ENCODE assay signal across 1 cellular context in the genomic region with DNA sequence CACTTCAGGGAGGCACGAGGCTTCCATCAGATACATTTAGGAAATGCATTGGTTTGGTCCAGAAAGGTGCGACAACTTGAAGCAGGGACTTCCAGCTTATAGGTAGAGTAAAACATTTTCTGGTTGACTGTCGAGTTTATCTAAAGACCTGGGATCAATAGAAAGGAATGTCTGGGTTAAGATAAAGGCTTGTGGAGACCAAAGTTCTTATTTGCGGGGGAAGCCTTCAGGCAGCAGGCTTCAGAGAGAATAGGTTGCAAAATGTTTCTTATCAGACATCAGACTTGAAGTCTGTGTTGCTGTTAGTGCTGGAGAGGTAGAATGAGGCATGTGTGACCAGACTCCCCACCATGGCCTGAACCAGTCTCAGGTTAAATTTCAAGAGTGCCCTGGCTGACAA.
TF ChIP-seq lines count a peak whose summit lies in the region.

No MANE protein-coding gene starts in this region.

TF ChIP-seq in HepG2, 621 proteins besides CTCF, POLR2A, EP300 and RAD21 (continued from another document):
- TF ChIP-seq, protein P1, sequence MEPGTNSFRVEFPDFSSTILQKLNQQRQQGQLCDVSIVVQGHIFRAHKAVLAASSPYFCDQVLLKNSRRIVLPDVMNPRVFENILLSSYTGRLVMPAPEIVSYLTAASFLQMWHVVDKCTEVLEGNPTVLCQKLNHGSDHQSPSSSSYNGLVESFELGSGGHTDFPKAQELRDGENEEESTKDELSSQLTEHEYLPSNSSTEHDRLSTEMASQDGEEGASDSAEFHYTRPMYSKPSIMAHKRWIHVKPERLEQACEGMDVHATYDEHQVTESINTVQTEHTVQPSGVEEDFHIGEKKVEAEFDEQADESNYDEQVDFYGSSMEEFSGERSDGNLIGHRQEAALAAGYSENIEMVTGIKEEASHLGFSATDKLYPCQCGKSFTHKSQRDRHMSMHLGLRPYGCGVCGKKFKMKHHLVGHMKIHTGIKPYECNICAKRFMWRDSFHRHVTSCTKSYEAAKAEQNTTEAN (CRISPR knock-in tag; conservative IDR thresholded peaks at IDR 0.05), result no peak
- TF ChIP-seq GATAD2A (CRISPR knock-in tag; IDR thresholded peaks at IDR 0.05), result no peak
- no peak for TF ChIP-seq MEIS2 (CRISPR knock-in tag; IDR thresholded peaks at IDR 0.05)
- TF ChIP-seq ZNF614 (CRISPR knock-in tag; IDR thresholded peaks at IDR 0.05; ENCODE audit: borderline replicate concordance), result no peak
- TF ChIP-seq YY1 (IDR thresholded peaks at IDR 0.05; ENCODE audit: insufficient read depth, insufficient replicate concordance, low read depth, low read length), result no peak
- no peak for TF ChIP-seq ZNF567 (CRISPR knock-in tag; IDR thresholded peaks at IDR 0.05; ENCODE audit: borderline replicate concordance)
- TF ChIP-seq, protein P2, sequence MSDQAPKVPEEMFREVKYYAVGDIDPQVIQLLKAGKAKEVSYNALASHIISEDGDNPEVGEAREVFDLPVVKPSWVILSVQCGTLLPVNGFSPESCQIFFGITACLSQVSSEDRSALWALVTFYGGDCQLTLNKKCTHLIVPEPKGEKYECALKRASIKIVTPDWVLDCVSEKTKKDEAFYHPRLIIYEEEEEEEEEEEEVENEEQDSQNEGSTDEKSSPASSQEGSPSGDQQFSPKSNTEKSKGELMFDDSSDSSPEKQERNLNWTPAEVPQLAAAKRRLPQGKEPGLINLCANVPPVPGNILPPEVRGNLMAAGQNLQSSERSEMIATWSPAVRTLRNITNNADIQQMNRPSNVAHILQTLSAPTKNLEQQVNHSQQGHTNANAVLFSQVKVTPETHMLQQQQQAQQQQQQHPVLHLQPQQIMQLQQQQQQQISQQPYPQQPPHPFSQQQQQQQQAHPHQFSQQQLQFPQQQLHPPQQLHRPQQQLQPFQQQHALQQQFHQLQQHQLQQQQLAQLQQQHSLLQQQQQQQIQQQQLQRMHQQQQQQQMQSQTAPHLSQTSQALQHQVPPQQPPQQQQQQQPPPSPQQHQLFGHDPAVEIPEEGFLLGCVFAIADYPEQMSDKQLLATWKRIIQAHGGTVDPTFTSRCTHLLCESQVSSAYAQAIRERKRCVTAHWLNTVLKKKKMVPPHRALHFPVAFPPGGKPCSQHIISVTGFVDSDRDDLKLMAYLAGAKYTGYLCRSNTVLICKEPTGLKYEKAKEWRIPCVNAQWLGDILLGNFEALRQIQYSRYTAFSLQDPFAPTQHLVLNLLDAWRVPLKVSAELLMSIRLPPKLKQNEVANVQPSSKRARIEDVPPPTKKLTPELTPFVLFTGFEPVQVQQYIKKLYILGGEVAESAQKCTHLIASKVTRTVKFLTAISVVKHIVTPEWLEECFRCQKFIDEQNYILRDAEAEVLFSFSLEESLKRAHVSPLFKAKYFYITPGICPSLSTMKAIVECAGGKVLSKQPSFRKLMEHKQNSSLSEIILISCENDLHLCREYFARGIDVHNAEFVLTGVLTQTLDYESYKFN (CRISPR knock-in tag; conservative IDR thresholded peaks at IDR 0.05), result no peak
- no peak for TF ChIP-seq CBX5 (CRISPR knock-in tag; IDR thresholded peaks at IDR 0.05; ENCODE audit: borderline replicate concordance)
- no peak for TF ChIP-seq ZNF607 (CRISPR knock-in tag; IDR thresholded peaks at IDR 0.05; ENCODE audit: borderline replicate concordance)
- TF ChIP-seq, protein P3, sequence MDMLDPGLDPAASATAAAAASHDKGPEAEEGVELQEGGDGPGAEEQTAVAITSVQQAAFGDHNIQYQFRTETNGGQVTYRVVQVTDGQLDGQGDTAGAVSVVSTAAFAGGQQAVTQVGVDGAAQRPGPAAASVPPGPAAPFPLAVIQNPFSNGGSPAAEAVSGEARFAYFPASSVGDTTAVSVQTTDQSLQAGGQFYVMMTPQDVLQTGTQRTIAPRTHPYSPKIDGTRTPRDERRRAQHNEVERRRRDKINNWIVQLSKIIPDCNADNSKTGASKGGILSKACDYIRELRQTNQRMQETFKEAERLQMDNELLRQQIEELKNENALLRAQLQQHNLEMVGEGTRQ (IDR thresholded peaks at IDR 0.05; ENCODE audit: low read depth, low read length), result no peak
- TF ChIP-seq, protein P3 (CRISPR knock-in tag; IDR thresholded peaks at IDR 0.05; ENCODE audit: borderline replicate concordance), result no peak
- no peak for TF ChIP-seq NFYC (CRISPR knock-in tag; IDR thresholded peaks at IDR 0.05)
